In genomic region chr2:38261569-38262513, GRCh38 we compare ENCODE assay signal across 10 cellular contexts.
DNase-seq lines count a peak whose midpoint lies in the region; ATAC-seq and TF ChIP-seq lines count a peak whose summit lies in the region.
"Had no signal": no experiment of that assay in that cellular context is flagged by ENCODE, and none has a peak within 500 bp of the region (broad histone marks: within the 10 kb centered on the region; RNA-seq: fewer than 3 reads in every experiment).

No MANE protein-coding gene starts in this region.

- peak; percentile 68 for ATAC-seq in HG03280 (IDR thresholded peaks at IDR 0.05; ENCODE audit: unreplicated experiment)

- no peak for TF ChIP-seq CTCF in testis (IDR thresholded peaks at IDR 0.05)

- no peak for TF ChIP-seq POLR2A in testis (IDR thresholded peaks at IDR 0.05)

- H3K4me3 ChIP-seq in testis: no peak overlapping the region
- H3K4me3 ChIP-seq in effector memory CD4-positive, alpha-beta T cell (ENCODE audit: insufficient read depth, low read depth, low read length, poor library complexity, severe bottlenecking): no peak overlapping the region
- H3K4me3 ChIP-seq: esophagus squamous epithelium had no signal

- peak overlapping the region; percentile 42 to 70 for H3K27ac ChIP-seq in testis
- no peak overlapping the region for H3K27ac ChIP-seq in effector memory CD4-positive, alpha-beta T cell (ENCODE audit: insufficient read depth, low read length, poor library complexity, severe bottlenecking)
- H3K27ac ChIP-seq: esophagus squamous epithelium had no signal

- peak; percentile 14 for DNase-seq in activated T-cell treated with anti-CD3 and anti-CD28 coated beads for 48 hours (ENCODE audit: low read depth)
- DNase-seq in activated T-cell treated with anti-CD3 and anti-CD28 coated beads for 4 hours: no peak
- DNase-seq in left kidney (ENCODE audit: low read depth, low spot score): peak; percentile 25
- DNase-seq in testis: no peak
- no peak for DNase-seq in effector memory CD4-positive, alpha-beta T cell
- DNase-seq in ecto neural progenitor cell (ENCODE audit: low spot score): no peak
- no peak for DNase-seq in G401 (ENCODE audit: low spot score)
- DNase-seq: caudate nucleus, esophagus squamous epithelium had no signal

- in situ Hi-C loops in G401 (cut with HindIII; ENCODE audit: low sequenced_read_pairs): no loop called here

- intact Hi-C loops in testis (cut with DNase I; ENCODE audit: low total_unique reads): no loop called here

- H3K36me3 ChIP-seq in testis (ENCODE audit: low read depth, missing control alignments): no peaks in the 10 kb centered on the region
- H3K36me3 ChIP-seq in effector memory CD4-positive, alpha-beta T cell (ENCODE audit: control insufficient read depth, insufficient read depth, low read length): no peaks in the 10 kb centered on the region
- H3K36me3 ChIP-seq: esophagus squamous epithelium had no signal

- WGBS in testis, 2 donors: 65 to 76% methylated on average over 17 of the region's 17 CpGs

- H3K27me3 ChIP-seq in testis: no peaks in the 10 kb centered on the region
- H3K27me3 ChIP-seq in effector memory CD4-positive, alpha-beta T cell (replicated peaks; ENCODE audit: control insufficient read depth, insufficient read depth, low read length, poor library complexity, severe bottlenecking): no peaks in the 10 kb centered on the region

- H3K9me3 ChIP-seq in testis: no peaks in the 10 kb centered on the region
- no peaks in the 10 kb centered on the region for H3K9me3 ChIP-seq in effector memory CD4-positive, alpha-beta T cell (ENCODE audit: control insufficient read depth, low read length)
- H3K9me3 ChIP-seq: esophagus squamous epithelium had no signal

- H3K4me1 ChIP-seq in testis: peaks cover 23% of the 10 kb centered on the region
- peaks cover 4% of the 10 kb centered on the region for H3K4me1 ChIP-seq in effector memory CD4-positive, alpha-beta T cell (ENCODE audit: control insufficient read depth, insufficient read depth, low read length, poor library complexity, severe bottlenecking)
- H3K4me1 ChIP-seq: esophagus squamous epithelium had no signal

Comparison
In these comparisons a context has a peak if more than half of its experiments do, and no peak if none do; other contexts are left out.
1. DNase-seq: peak in activated T-cell treated with anti-CD3 and anti-CD28 coated beads for 48 hours (single experiment) and left kidney (single experiment); none in activated T-cell treated with anti-CD3 and anti-CD28 coated beads for 4 hours (single experiment), testis (single experiment), effector memory CD4-positive, alpha-beta T cell (0 of 3), ecto neural progenitor cell (single experiment) and G401 (single experiment).